ENCODE assay signal across 1 cellular context in the genomic region with DNA sequence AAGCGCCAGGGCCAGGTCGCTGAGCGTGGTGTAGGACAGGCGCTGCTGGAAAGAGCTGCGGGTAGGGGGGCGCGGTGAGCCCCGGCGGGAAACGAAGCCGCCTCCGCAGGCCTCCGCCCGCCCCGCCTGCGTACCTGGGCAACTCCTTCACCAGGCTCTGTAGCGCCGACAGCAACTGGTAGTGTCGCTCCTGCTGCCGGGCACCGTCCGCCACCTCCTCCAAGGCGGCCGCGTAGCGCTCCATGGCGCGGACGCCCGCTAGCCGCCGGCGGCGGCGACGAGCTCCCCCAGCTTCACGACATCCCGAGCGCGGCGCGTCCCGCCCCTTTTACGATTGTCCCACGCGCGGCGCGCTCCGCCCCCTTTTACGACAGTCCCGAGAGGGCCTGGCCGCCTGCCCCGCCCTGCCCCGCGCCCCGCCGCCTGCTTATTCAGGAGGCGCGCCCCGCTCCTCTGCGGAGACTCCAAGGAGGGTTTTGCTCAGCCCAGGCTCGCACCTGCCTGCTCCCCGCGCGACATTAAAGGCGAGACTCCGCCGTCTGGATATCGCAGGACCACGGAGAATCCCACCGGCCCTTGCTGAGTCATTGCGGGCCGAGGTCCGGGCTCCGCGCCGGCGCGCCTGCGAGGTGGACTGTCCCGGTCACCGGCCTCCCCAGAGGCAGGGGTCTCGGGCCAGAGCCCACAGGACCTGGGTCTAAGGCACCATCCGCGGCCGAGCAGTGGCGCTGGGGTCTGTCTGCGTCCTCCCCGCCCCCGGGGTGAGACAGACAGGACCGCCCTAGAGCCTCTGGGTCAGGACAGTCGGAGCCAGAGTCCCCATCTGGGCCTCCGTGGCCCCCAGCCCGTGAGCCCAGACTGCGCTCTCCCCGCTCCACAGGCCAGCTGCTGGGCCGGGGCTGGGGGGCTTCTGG.
TF ChIP-seq lines count a peak whose summit lies in the region.

A gene (minus strand): TSS at position 316 of the 914 bp plus-strand sequence. CDS start 72 bp downstream, at position 244.

TF ChIP-seq in HepG2, 621 proteins besides CTCF, POLR2A, EP300 and RAD21 (continued from another document and continues in another):
- TF ChIP-seq NAIF1 (CRISPR knock-in tag; IDR thresholded peaks at IDR 0.05; ENCODE audit: borderline replicate concordance) (no peak), ZNF441 (CRISPR knock-in tag; IDR thresholded peaks at IDR 0.05; ENCODE audit: borderline replicate concordance) (0 out of 2 replicates have a peak, but pooled peaks have one; percentile 35), ATM (IDR thresholded peaks at IDR 0.05; ENCODE audit: borderline replicate concordance) (no peak), XRCC5 (optimal IDR thresholded peaks at IDR 0.05; ENCODE audit: low read length) (no peak), NFKBIZ (CRISPR knock-in tag; IDR thresholded peaks at IDR 0.05) (0 out of 2 replicates have a peak, but pooled peaks have one; percentile 46), ZMYM2 (CRISPR knock-in tag; IDR thresholded peaks at IDR 0.05) (no peak), BRCA1 (CRISPR knock-in tag; IDR thresholded peaks at IDR 0.05) (no peak), SUZ12 (IDR thresholded peaks at IDR 0.05; ENCODE audit: low read depth, low read length) (no peak), AHR (CRISPR knock-in tag; IDR thresholded peaks at IDR 0.05) (0 out of 2 replicates have a peak, but pooled peaks have one; percentile 65), ZSCAN25 (CRISPR knock-in tag; IDR thresholded peaks at IDR 0.05) (peak; percentile 39; the same call in 1 of the 2 replicates), ZNF891 (CRISPR knock-in tag; IDR thresholded peaks at IDR 0.05) (peak; percentile 47; the same call in 1 of the 2 replicates), ZNF350 (CRISPR knock-in tag; IDR thresholded peaks at IDR 0.05; ENCODE audit: borderline replicate concordance, low read depth) (peak; percentile 34; the same call in 1 of the 2 replicates), YY1 (IDR thresholded peaks at IDR 0.05; ENCODE audit: insufficient read depth, insufficient replicate concordance, low read depth, low read length) (peak; percentile 36), HNF4A (CRISPR knock-in tag; IDR thresholded peaks at IDR 0.05) (no peak), ZFP36L1 (CRISPR knock-in tag; IDR thresholded peaks at IDR 0.05) (no peak), HCFC1 (IDR thresholded peaks at IDR 0.05; ENCODE audit: low read depth, low read length) (no peak), SALL2 (CRISPR knock-in tag; IDR thresholded peaks at IDR 0.05) (0 out of 2 replicates have a peak, but pooled peaks have one; percentile 28), ZNF75D (CRISPR knock-in tag; IDR thresholded peaks at IDR 0.05; ENCODE audit: borderline replicate concordance) (no peak), LCORL (IDR thresholded peaks at IDR 0.05) (no peak), LCORL (CRISPR knock-in tag; IDR thresholded peaks at IDR 0.05) (peak; percentile 77), CCAR2 (optimal IDR thresholded peaks at IDR 0.05; ENCODE audit: low read depth, low read length) (no peak), MYC (CRISPR knock-in tag; IDR thresholded peaks at IDR 0.05; ENCODE audit: borderline replicate concordance) (peak; percentile 61; the same call in 1 of the 2 replicates), ZFX (CRISPR knock-in tag; IDR thresholded peaks at IDR 0.05; ENCODE audit: low read depth) (peak; percentile 91), ZNF792 (CRISPR knock-in tag; IDR thresholded peaks at IDR 0.05) (peak; percentile 42; the same call in 1 of the 2 replicates), HOXA3 (CRISPR knock-in tag; IDR thresholded peaks at IDR 0.05) (peak; percentile 36; the same call in 1 of the 2 replicates)
- TF ChIP-seq, protein P1, sequence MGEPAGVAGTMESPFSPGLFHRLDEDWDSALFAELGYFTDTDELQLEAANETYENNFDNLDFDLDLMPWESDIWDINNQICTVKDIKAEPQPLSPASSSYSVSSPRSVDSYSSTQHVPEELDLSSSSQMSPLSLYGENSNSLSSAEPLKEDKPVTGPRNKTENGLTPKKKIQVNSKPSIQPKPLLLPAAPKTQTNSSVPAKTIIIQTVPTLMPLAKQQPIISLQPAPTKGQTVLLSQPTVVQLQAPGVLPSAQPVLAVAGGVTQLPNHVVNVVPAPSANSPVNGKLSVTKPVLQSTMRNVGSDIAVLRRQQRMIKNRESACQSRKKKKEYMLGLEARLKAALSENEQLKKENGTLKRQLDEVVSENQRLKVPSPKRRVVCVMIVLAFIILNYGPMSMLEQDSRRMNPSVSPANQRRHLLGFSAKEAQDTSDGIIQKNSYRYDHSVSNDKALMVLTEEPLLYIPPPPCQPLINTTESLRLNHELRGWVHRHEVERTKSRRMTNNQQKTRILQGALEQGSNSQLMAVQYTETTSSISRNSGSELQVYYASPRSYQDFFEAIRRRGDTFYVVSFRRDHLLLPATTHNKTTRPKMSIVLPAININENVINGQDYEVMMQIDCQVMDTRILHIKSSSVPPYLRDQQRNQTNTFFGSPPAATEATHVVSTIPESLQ (CRISPR knock-in tag; conservative IDR thresholded peaks at IDR 0.05) = no peak
- TF ChIP-seq, protein P2, sequence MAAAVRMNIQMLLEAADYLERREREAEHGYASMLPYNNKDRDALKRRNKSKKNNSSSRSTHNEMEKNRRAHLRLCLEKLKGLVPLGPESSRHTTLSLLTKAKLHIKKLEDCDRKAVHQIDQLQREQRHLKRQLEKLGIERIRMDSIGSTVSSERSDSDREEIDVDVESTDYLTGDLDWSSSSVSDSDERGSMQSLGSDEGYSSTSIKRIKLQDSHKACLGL (CRISPR knock-in tag; IDR thresholded peaks at IDR 0.05) = peak; percentile 32; the same call in 1 of the 2 replicates
- TF ChIP-seq, protein P3, sequence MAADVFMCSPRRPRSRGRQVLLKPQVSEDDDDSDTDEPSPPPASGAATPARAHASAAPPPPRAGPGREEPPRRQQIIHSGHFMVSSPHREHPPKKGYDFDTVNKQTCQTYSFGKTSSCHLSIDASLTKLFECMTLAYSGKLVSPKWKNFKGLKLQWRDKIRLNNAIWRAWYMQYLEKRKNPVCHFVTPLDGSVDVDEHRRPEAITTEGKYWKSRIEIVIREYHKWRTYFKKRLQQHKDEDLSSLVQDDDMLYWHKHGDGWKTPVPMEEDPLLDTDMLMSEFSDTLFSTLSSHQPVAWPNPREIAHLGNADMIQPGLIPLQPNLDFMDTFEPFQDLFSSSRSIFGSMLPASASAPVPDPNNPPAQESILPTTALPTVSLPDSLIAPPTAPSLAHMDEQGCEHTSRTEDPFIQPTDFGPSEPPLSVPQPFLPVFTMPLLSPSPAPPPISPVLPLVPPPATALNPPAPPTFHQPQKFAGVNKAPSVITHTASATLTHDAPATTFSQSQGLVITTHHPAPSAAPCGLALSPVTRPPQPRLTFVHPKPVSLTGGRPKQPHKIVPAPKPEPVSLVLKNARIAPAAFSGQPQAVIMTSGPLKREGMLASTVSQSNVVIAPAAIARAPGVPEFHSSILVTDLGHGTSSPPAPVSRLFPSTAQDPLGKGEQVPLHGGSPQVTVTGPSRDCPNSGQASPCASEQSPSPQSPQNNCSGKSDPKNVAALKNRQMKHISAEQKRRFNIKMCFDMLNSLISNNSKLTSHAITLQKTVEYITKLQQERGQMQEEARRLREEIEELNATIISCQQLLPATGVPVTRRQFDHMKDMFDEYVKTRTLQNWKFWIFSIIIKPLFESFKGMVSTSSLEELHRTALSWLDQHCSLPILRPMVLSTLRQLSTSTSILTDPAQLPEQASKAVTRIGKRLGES (CRISPR knock-in tag; IDR thresholded peaks at IDR 0.05; ENCODE audit: borderline replicate concordance) = no peak
- TF ChIP-seq, protein P4, sequence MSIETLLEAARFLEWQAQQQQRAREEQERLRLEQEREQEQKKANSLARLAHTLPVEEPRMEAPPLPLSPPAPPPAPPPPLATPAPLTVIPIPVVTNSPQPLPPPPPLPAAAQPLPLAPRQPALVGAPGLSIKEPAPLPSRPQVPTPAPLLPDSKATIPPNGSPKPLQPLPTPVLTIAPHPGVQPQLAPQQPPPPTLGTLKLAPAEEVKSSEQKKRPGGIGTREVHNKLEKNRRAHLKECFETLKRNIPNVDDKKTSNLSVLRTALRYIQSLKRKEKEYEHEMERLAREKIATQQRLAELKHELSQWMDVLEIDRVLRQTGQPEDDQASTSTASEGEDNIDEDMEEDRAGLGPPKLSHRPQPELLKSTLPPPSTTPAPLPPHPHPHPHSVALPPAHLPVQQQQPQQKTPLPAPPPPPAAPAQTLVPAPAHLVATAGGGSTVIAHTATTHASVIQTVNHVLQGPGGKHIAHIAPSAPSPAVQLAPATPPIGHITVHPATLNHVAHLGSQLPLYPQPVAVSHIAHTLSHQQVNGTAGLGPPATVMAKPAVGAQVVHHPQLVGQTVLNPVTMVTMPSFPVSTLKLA (IDR thresholded peaks at IDR 0.05) = no peak
- TF ChIP-seq, protein P5, sequence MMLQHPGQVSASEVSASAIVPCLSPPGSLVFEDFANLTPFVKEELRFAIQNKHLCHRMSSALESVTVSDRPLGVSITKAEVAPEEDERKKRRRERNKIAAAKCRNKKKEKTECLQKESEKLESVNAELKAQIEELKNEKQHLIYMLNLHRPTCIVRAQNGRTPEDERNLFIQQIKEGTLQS (CRISPR knock-in tag; IDR thresholded peaks at IDR 0.05) = no peak
- TF ChIP-seq, protein P6, sequence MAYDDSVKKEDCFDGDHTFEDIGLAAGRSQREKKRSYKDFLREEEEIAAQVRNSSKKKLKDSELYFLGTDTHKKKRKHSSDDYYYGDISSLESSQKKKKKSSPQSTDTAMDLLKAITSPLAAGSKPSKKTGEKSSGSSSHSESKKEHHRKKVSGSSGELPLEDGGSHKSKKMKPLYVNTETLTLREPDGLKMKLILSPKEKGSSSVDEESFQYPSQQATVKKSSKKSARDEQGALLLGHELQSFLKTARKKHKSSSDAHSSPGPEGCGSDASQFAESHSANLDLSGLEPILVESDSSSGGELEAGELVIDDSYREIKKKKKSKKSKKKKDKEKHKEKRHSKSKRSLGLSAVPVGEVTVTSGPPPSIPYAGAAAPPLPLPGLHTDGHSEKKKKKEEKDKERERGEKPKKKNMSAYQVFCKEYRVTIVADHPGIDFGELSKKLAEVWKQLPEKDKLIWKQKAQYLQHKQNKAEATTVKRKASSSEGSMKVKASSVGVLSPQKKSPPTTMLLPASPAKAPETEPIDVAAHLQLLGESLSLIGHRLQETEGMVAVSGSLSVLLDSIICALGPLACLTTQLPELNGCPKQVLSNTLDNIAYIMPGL (CRISPR knock-in tag; IDR thresholded peaks at IDR 0.05; ENCODE audit: borderline replicate concordance in 1 of 2, low read depth in 1 of 2) = peak; percentile 26 to 81
- TF ChIP-seq, protein P7, sequence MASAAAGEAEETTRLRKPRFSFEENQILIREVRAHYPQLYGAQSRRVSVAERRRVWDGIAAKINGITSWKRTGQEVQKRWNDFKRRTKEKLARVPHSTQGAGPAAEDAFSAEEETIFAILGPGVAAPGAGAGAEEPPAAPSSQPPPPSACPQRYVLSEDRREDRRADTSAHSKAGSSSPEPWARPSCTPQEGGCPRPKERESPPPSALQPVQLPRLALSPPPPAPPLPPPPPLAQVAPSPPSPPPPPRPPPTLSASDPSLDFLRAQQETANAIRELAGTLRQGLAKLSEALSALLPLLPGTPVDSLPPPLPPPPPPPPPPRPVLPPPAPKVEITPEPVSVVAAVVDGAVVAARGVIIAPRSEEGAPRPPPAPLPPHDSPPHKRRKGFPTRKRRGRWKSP (CRISPR knock-in tag; IDR thresholded peaks at IDR 0.05) = peak; percentile 20
- TF ChIP-seq, protein P8, sequence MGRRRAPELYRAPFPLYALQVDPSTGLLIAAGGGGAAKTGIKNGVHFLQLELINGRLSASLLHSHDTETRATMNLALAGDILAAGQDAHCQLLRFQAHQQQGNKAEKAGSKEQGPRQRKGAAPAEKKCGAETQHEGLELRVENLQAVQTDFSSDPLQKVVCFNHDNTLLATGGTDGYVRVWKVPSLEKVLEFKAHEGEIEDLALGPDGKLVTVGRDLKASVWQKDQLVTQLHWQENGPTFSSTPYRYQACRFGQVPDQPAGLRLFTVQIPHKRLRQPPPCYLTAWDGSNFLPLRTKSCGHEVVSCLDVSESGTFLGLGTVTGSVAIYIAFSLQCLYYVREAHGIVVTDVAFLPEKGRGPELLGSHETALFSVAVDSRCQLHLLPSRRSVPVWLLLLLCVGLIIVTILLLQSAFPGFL (CRISPR knock-in tag; IDR thresholded peaks at IDR 0.05) = no peak
- TF ChIP-seq, protein P9, sequence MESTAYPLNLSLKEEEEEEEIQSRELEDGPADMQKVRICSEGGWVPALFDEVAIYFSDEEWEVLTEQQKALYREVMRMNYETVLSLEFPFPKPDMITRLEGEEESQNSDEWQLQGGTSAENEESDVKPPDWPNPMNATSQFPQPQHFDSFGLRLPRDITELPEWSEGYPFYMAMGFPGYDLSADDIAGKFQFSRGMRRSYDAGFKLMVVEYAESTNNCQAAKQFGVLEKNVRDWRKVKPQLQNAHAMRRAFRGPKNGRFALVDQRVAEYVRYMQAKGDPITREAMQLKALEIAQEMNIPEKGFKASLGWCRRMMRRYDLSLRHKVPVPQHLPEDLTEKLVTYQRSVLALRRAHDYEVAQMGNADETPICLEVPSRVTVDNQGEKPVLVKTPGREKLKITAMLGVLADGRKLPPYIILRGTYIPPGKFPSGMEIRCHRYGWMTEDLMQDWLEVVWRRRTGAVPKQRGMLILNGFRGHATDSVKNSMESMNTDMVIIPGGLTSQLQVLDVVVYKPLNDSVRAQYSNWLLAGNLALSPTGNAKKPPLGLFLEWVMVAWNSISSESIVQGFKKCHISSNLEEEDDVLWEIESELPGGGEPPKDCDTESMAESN (CRISPR knock-in tag; conservative IDR thresholded peaks at IDR 0.05) = 0 out of 2 replicates have a peak, but pooled peaks have one; percentile 24
- TF ChIP-seq, protein P10, sequence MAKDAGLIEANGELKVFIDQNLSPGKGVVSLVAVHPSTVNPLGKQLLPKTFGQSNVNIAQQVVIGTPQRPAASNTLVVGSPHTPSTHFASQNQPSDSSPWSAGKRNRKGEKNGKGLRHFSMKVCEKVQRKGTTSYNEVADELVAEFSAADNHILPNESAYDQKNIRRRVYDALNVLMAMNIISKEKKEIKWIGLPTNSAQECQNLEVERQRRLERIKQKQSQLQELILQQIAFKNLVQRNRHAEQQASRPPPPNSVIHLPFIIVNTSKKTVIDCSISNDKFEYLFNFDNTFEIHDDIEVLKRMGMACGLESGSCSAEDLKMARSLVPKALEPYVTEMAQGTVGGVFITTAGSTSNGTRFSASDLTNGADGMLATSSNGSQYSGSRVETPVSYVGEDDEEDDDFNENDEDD (CRISPR knock-in tag; IDR thresholded peaks at IDR 0.05; ENCODE audit: borderline replicate concordance) = peak; percentile 68; the same call in 1 of the 2 replicates
- TF ChIP-seq, protein P11, sequence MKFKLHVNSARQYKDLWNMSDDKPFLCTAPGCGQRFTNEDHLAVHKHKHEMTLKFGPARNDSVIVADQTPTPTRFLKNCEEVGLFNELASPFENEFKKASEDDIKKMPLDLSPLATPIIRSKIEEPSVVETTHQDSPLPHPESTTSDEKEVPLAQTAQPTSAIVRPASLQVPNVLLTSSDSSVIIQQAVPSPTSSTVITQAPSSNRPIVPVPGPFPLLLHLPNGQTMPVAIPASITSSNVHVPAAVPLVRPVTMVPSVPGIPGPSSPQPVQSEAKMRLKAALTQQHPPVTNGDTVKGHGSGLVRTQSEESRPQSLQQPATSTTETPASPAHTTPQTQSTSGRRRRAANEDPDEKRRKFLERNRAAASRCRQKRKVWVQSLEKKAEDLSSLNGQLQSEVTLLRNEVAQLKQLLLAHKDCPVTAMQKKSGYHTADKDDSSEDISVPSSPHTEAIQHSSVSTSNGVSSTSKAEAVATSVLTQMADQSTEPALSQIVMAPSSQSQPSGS (CRISPR knock-in tag; IDR thresholded peaks at IDR 0.05) = 0 out of 2 replicates have a peak, but pooled peaks have one; percentile 20
- TF ChIP-seq, protein P12, sequence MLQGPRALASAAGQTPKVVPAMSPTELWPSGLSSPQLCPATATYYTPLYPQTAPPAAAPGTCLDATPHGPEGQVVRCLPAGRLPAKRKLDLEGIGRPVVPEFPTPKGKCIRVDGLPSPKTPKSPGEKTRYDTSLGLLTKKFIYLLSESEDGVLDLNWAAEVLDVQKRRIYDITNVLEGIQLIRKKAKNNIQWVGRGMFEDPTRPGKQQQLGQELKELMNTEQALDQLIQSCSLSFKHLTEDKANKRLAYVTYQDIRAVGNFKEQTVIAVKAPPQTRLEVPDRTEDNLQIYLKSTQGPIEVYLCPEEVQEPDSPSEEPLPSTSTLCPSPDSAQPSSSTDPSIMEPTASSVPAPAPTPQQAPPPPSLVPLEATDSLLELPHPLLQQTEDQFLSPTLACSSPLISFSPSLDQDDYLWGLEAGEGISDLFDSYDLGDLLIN (CRISPR knock-in tag; IDR thresholded peaks at IDR 0.05; ENCODE audit: borderline replicate concordance) = no peak
